Comparison of ENCODE assay signal across 12 cellular contexts in the genomic region with DNA sequence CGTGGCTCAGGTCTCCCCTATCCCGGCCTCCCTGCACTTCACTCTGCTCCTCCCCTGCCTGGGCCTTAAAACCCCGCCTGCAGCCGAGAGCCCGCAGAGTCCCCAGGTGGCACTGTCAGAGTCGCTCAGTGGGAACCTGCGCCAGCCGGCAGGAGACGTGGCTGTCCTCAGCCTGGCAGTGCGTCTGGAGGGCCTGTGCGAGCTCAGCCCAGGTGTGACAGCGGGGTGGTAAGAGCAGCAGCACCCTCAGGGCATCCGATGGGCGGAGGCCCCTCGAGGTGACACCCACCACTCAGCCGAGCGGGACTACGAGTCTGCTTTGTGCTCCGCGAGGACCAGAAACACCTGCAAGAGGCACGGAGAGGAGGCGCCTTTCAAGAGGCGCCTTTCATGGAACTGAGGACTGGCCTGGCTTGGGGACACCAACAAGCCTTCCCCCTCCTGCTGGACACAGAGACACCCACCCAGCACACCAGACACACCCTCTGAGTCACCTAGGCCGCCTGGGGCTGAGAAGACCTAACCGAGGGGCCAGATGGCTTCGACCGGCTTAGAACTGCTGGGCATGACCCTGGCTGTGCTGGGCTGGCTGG. TPM values are rescaled to one million over a fixed set of nuclear protein-coding genes. Genes with fewer than 3 reads are reported as not detected.
DNase-seq lines count a peak whose midpoint lies in the region; ATAC-seq, FAIRE-seq and TF ChIP-seq lines count a peak whose summit lies in the region.
"Had no signal": no experiment of that assay in that cellular context is flagged by ENCODE, and none has a peak within 500 bp of the region (broad histone marks: within the 10 kb centered on the region; RNA-seq: fewer than 3 reads in every experiment).

A gene with protein sequence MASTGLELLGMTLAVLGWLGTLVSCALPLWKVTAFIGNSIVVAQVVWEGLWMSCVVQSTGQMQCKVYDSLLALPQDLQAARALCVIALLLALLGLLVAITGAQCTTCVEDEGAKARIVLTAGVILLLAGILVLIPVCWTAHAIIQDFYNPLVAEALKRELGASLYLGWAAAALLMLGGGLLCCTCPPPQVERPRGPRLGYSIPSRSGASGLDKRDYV (plus strand): TSS at position 96 of the 593 bp plus-strand sequence. CDS start 440 bp downstream, at position 536.

- FAIRE-seq in HTR-8/SVneo (lab: Jason Lieb, UNC) = peak; percentile 91

- in situ Hi-C loops in Panc1 (cut with HindIII; ENCODE audit: low pct_unique_long_range_greater_than_20kb, low sequenced_read_pairs) = no loop called here

- POLR2A ChIA-PET in Panc1 (lab: Charles Lee) = no interaction called here

- peak; percentile 47 for ATAC-seq in Panc1
- peak; percentile 75 for ATAC-seq in left lung
- no peak for ATAC-seq in GM19455 (IDR thresholded peaks at IDR 0.05; ENCODE audit: unreplicated experiment)

- no peak within 1 kb of the TSS for H3K27ac ChIP-seq in Panc1 (ENCODE audit: low read length)
- H3K27ac ChIP-seq in left lung = no peak within 1 kb of the TSS
- H3K27ac ChIP-seq: cardiac muscle cell, heart right ventricle had no signal

- intact Hi-C loops in Panc1 (cut with micrococcal nuclease; ENCODE audit: unreplicated experiment) = no loop called here
- intact Hi-C loops in left lung (cut with DNase I) = no loop called here

- no peak for TF ChIP-seq CTCF in Panc1 (IDR thresholded peaks at IDR 0.05)
- TF ChIP-seq CTCF in left lung (IDR thresholded peaks at IDR 0.05) = no peak

- peak; percentile 67 for DNase-seq in A172 (ENCODE audit: low spot score)
- no peak for DNase-seq in HTR-8/SVneo (ENCODE audit: insufficient read length, low spot score)
- DNase-seq in Panc1 (ENCODE audit: low read depth, low spot score) = no peak
- DNase-seq in left lung = no peak
- DNase-seq in 8988T = no peak
- no peak for DNase-seq in CD1c-positive myeloid dendritic cell (ENCODE audit: extremely low spot score)
- no peak for DNase-seq in iPS-NIHi11 (ENCODE audit: low spot score)
- DNase-seq: heart right ventricle, SIG-M5 had no signal

- no TSS peak for BruUV-seq in Panc1 (replicated peaks; lab: Mats Ljungman, UMichigan)

- H3K36me3 ChIP-seq in Panc1 (ENCODE audit: control insufficient read depth, insufficient read depth, low read length) = no peaks in the 10 kb centered on the region
- no peaks in the 10 kb centered on the region for H3K36me3 ChIP-seq in left lung
- H3K36me3 ChIP-seq: cardiac muscle cell, heart right ventricle had no signal

- no peaks in the 10 kb centered on the region for H3K9me3 ChIP-seq in Panc1 (ENCODE audit: control insufficient read depth, insufficient read depth, low read depth, low read length)
- no peaks in the 10 kb centered on the region for H3K9me3 ChIP-seq in left lung
- H3K9me3 ChIP-seq: heart right ventricle had no signal

- H3K27me3 ChIP-seq in Panc1 (ENCODE audit: control insufficient read depth, insufficient read depth, low read length) (no peaks in the 10 kb centered on the region), left lung (peaks cover 9 to 86% of the 10 kb centered on the region in 2 donors)
- H3K27me3 ChIP-seq: cardiac muscle cell had no signal

- CTCF ChIA-PET in Panc1 (lab: Charles Lee) = no interaction called here

- H3K4me1 ChIP-seq in Panc1 (ENCODE audit: control insufficient read depth, insufficient read depth, low read length) = peaks cover 19% of the 10 kb centered on the region
- peaks cover 7 to 34% of the 10 kb centered on the region in 2 donors for H3K4me1 ChIP-seq in left lung

- H3K4me3 ChIP-seq in Panc1 (ENCODE audit: low read depth in 2 of 2, low read length in 2 of 2) = no peak within 1 kb of the TSS
- no peak within 1 kb of the TSS for H3K4me3 ChIP-seq in left lung
- H3K4me3 ChIP-seq: cardiac muscle cell, heart right ventricle had no signal

RNA-seq across cellular contexts. Expression of the gene that starts here (rescaled TPM):
- 0.16 TPM in 1 of 2 replicates, not detected in the other for total RNA-seq in A172 (2014; rRNA removed; shearing (Covaris generic))
- 1.6 TPM for total RNA-seq in Panc1 (2021; ENCODE audit: unreplicated experiment)
- 1.3 TPM for polyA plus RNA-seq in Panc1 (2012; ENCODE audit: insufficient read length)
- total RNA-seq in left lung = 1 to 10 TPM in 1 of 2 donors, under 1 TPM in 1; 0.85 to 2.2 TPM
- total RNA-seq: pulmonary artery endothelial cell had no signal

Comparison
In these comparisons a context has a peak if more than half of its experiments do, and no peak if none do; other contexts are left out.
1. Peak in DNase-seq in A172; RNA of the gene not detected or under 1 TPM.